ENCODE assay signal across 14 cellular contexts in the genomic region with DNA sequence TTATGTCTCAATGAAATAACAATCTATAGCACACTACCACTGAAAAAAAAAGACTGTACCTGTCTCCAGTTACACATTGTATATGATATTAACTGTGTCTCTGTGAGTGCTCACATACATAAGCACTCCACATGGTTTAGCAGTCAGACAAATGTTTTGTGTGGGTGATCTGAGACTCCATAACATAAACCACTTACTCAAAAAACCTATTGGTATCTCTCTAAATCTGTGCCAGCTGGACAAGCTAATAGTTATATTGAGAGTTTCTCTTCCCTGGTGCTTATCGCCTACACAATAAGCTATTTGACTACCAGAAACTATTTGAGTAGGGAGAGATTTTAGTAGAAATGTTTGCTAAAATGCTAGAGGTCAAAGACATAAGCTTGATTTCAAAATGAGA.
DNase-seq lines count a peak whose midpoint lies in the region; ATAC-seq and TF ChIP-seq lines count a peak whose summit lies in the region.
"Had no signal": no experiment of that assay in that cellular context is flagged by ENCODE, and none has a peak within 500 bp of the region (broad histone marks: within the 10 kb centered on the region; RNA-seq: fewer than 3 reads in every experiment).

No MANE protein-coding gene starts in this region.

- H3K36me3 ChIP-seq in OCI-LY3 (replicated peaks; ENCODE audit: low read depth, low read length) = peaks cover 17% of the 10 kb centered on the region
- no peaks in the 10 kb centered on the region for H3K36me3 ChIP-seq in MM.1S (replicated peaks; ENCODE audit: insufficient read depth, low read length)
- H3K36me3 ChIP-seq: thyroid gland had no signal

- no peaks in the 10 kb centered on the region for H3K79me2 ChIP-seq in OCI-LY3 (ENCODE audit: low read length)
- no peaks in the 10 kb centered on the region for H3K79me2 ChIP-seq in MM.1S (ENCODE audit: low read length)

- CTCF ChIA-PET in RWPE1 (lab: Yijun Ruan, JAX) = no interaction called here

- H3K4me3 ChIP-seq in OCI-LY3 (ENCODE audit: low read length) (no peak overlapping the region), MM.1S (ENCODE audit: low read length) (no peak overlapping the region)
- H3K4me3 ChIP-seq: thyroid gland had no signal

- no peaks in the 10 kb centered on the region for H3K9me2 ChIP-seq in MM.1S (replicated peaks; ENCODE audit: insufficient read depth, low read length)

- no peak for DNase-seq in MM.1S
- no peak for DNase-seq in NCI-H1436 treated with DMSO at 0.1 percent for 48 hours (lab: John Stamatoyannopoulos, UW)
- DNase-seq in RWPE1 (ENCODE audit: low spot score) = no peak
- no peak for DNase-seq in activated CD4-positive, alpha-beta T cell treated with anti-CD3 and anti-CD28 coated beads for 4 hours
- DNase-seq: activated B cell treated with CpG ODN at 0.5 μM for 24 hours; activated CD8-positive, alpha-beta memory T cell treated with anti-CD3 and anti-CD28 coated beads, Interleukin-2, amount 50 U/mL, for 4 hours; cortex of kidney; mesenchymal stem cell; NCI-H2171; thyroid gland had no signal

- H3F3A ChIP-seq in MM.1S (ENCODE audit: insufficient read depth, low read length) = no peaks in the 10 kb centered on the region

- H3K9ac ChIP-seq in OCI-LY3 (ENCODE audit: low read length) (peak overlapping the region; percentile 93), MM.1S (ENCODE audit: low read length) (no peak overlapping the region)

- peak overlapping the region; percentile 100 for H3K27ac ChIP-seq in OCI-LY3 (ENCODE audit: low read length)
- H3K27ac ChIP-seq in MM.1S (ENCODE audit: low read length) = no peak overlapping the region
- no peak overlapping the region for H3K27ac ChIP-seq in RWPE1
- H3K27ac ChIP-seq: thyroid gland had no signal

- POLR2A ChIA-PET in RWPE1 (lab: Yijun Ruan, JAX; ENCODE audit: low non-redundant PET) = no interaction called here

- H2AFZ ChIP-seq in OCI-LY3 (ENCODE audit: low read depth, low read length) (no peak overlapping the region), MM.1S (ENCODE audit: low read length) (no peak overlapping the region)

- H3K27me3 ChIP-seq in OCI-LY3 (ENCODE audit: low read depth, low read length) = no peaks in the 10 kb centered on the region
- H3K27me3 ChIP-seq in MM.1S (replicated peaks; ENCODE audit: insufficient read depth, low read length) = no peaks in the 10 kb centered on the region
- H3K27me3 ChIP-seq: thyroid gland had no signal

- ATAC-seq in GM18867 (IDR thresholded peaks at IDR 0.05; ENCODE audit: unreplicated experiment) = peak; percentile 75
- peak; percentile 53 for ATAC-seq in GM21447 (IDR thresholded peaks at IDR 0.05; ENCODE audit: unreplicated experiment)
- ATAC-seq in HG02981 (IDR thresholded peaks at IDR 0.05; ENCODE audit: unreplicated experiment) = peak; percentile 63

- H3K4me2 ChIP-seq in OCI-LY3 (ENCODE audit: low read length) = peak overlapping the region; percentile 68
- no peak overlapping the region for H3K4me2 ChIP-seq in MM.1S (ENCODE audit: low read depth, low read length)

- 0 out of 2 replicates have a peak, but pooled peaks cover 8% of the 10 kb centered on the region for H3K9me3 ChIP-seq in OCI-LY3 (ENCODE audit: insufficient read depth, low read length)
- no peaks in the 10 kb centered on the region for H3K9me3 ChIP-seq in MM.1S (replicated peaks; ENCODE audit: insufficient read depth, low read length)
- H3K9me3 ChIP-seq: thyroid gland had no signal

- H3K4me1 ChIP-seq in OCI-LY3 (ENCODE audit: low read length) (peaks cover 61% of the 10 kb centered on the region), MM.1S (ENCODE audit: low read length) (peaks cover 3% of the 10 kb centered on the region; the same call in 1 of the 2 replicates)

- H4K20me1 ChIP-seq in OCI-LY3 (ENCODE audit: insufficient read depth, low read length) (no peaks in the 10 kb centered on the region), MM.1S (ENCODE audit: insufficient read depth, low read length) (no peaks in the 10 kb centered on the region)

- TF ChIP-seq CTCF in OCI-LY3 (IDR thresholded peaks at IDR 0.05; ENCODE audit: low read depth, low read length) (no peak), MM.1S (IDR thresholded peaks at IDR 0.05; ENCODE audit: low read length) (no peak), RWPE1 (conservative IDR thresholded peaks at IDR 0.05; ENCODE audit: low read depth) (no peak)
